In genomic region chr9:70566066-70566465, GRCh38 we compare ENCODE assay signal across 19 cellular contexts.
A peak's percentile ranks its signal among the peaks of the same experiment; 100 is the strongest.
DNase-seq lines count a peak whose midpoint lies in the region; ATAC-seq and TF ChIP-seq lines count a peak whose summit lies in the region.
"Had no signal": no experiment of that assay in that cellular context is flagged by ENCODE, and none has a peak within 500 bp of the region (broad histone marks: within the 10 kb centered on the region; RNA-seq: fewer than 3 reads in every experiment).

No MANE protein-coding gene starts in this region.

- H3K4me1 Mint-ChIP-seq in chondrocyte (ENCODE audit: low read depth): peaks cover 48% of the 10 kb centered on the region

- H3K36me3 ChIP-seq in BLaER1 (no peaks in the 10 kb centered on the region), SJCRH30 (no peaks in the 10 kb centered on the region)
- H3K36me3 ChIP-seq: thoracic aorta had no signal

- TF ChIP-seq CTCF in chondrocyte (IDR thresholded peaks at IDR 0.05): no peak

- peak; percentile 20 for DNase-seq in NCI-H2029 (lab: John Stamatoyannopoulos, UW)
- DNase-seq in NCI-H2029 treated with DMSO at 0.1 percent for 48 hours (lab: John Stamatoyannopoulos, UW): no peak
- DNase-seq in SJCRH30: peak; percentile 26 to 51
- no peak for DNase-seq in chondrocyte (ENCODE audit: low spot score)
- DNase-seq in NCI-H146 treated with DMSO at 0.1 percent for 48 hours (lab: John Stamatoyannopoulos, UW; ENCODE audit: unreplicated experiment): no peak
- no peak for DNase-seq in MV-4-11 (lab: John Stamatoyannopoulos, UW)
- DNase-seq: aorta, cerebellar nuclear complex, DMS 273 treated with DMSO at 0.1 percent for 48 hours, kidney, mesenchymal stem cell, NCI-H1048, NCI-H2171 treated with DMSO at 0.1 percent for 48 hours, nephron progenitor cell, T1000 had no signal

- no peaks in the 10 kb centered on the region for H3K9me3 Mint-ChIP-seq in chondrocyte (ENCODE audit: low read depth)
- H3K9me3 Mint-ChIP-seq: nephron progenitor cell had no signal

- H3K27me3 Mint-ChIP-seq in chondrocyte (ENCODE audit: low read depth): no peaks in the 10 kb centered on the region

- peaks cover 29% of the 10 kb centered on the region for H3K4me1 ChIP-seq in BLaER1
- H3K4me1 ChIP-seq in SJCRH30: peaks cover 63% of the 10 kb centered on the region

- no peak overlapping the region for H3K9ac ChIP-seq in BLaER1
- H3K9ac ChIP-seq: KMS-11 had no signal

- H3K4me3 ChIP-seq in BLaER1 (no peak overlapping the region), SJCRH30 (no peak overlapping the region)
- H3K4me3 ChIP-seq: thoracic aorta had no signal

- no peak overlapping the region for H3K27ac ChIP-seq in BLaER1
- H3K27ac ChIP-seq in SJCRH30: no peak overlapping the region
- H3K27ac ChIP-seq: KMS-11, thoracic aorta had no signal

- H3K27ac Mint-ChIP-seq in chondrocyte (ENCODE audit: unreplicated experiment): peak overlapping the region; percentile 60
- H3K27ac Mint-ChIP-seq: nephron progenitor cell had no signal

- no peak overlapping the region for H3K4me3 Mint-ChIP-seq in chondrocyte (ENCODE audit: unreplicated experiment)
- H3K4me3 Mint-ChIP-seq: nephron progenitor cell had no signal

- H3K9me3 ChIP-seq in BLaER1 (no peaks in the 10 kb centered on the region), SJCRH30 (replicated peaks) (no peaks in the 10 kb centered on the region)
- H3K9me3 ChIP-seq: thoracic aorta had no signal

- H3K4me2 ChIP-seq in BLaER1: 0 out of 2 replicates have a peak overlapping the region, but pooled peaks have one; percentile 13
- H3K4me2 ChIP-seq: KMS-11 had no signal

- no peaks in the 10 kb centered on the region for H4K20me1 ChIP-seq in BLaER1

- no peaks in the 10 kb centered on the region for H3K36me3 Mint-ChIP-seq in chondrocyte (ENCODE audit: low read depth)

- H3K27me3 ChIP-seq in BLaER1: no peaks in the 10 kb centered on the region
- H3K27me3 ChIP-seq in SJCRH30: no peaks in the 10 kb centered on the region

- no peak for ATAC-seq in HG03159 (IDR thresholded peaks at IDR 0.05; ENCODE audit: unreplicated experiment)

Comparison
In these comparisons a context has a peak if more than half of its experiments do, and no peak if none do; other contexts are left out.
1. DNase-seq: peak in NCI-H2029 (single experiment) and SJCRH30 (2 of 2); none in NCI-H2029 treated with DMSO at 0.1 percent for 48 hours (single experiment), chondrocyte (single experiment), NCI-H146 treated with DMSO at 0.1 percent for 48 hours (single experiment) and MV-4-11 (single experiment).